8 cellular contexts compared by ENCODE assay signal in the genomic region with DNA sequence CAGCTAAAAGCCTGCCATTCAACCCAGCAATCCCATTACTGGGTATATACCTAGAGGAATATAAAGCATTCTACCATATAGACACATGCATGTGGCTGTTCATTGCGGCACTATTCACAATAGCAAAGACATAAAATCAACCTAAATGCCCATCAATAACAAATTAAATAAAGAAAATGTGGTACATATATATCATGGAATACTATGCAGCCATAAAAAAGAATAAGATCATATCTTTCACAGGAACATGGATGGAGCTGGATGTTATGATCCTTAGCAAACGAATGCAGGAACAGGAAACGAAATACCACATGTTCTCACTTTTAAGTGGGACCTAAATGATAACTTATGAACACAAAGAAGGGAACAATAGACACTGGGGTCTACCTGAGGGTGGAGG. TPM values are rescaled to one million over a fixed set of nuclear protein-coding genes. Genes with fewer than 3 reads are reported as not detected.
"Had no signal": no experiment of that assay in that cellular context is flagged by ENCODE, and none has a peak within 500 bp of the region (broad histone marks: within the 10 kb centered on the region; RNA-seq: fewer than 3 reads in every experiment).

No MANE protein-coding gene starts in this region.

RNA-seq across cellular contexts. Expression of a gene that starts 59.2 kb away (rescaled TPM):
- total RNA-seq: activated naive CD4-positive, alpha-beta T cell treated with anti-CD3 and anti-CD28 coated beads for 36 hours; activated naive CD4-positive, alpha-beta T cell treated with anti-CD3 and anti-CD28 coated beads, Interleukin-2, amount 50 U/mL, for 72 hours; activated naive CD8-positive, alpha-beta T cell treated with anti-CD3 and anti-CD28 coated beads for 36 hours; activated naive CD8-positive, alpha-beta T cell treated with anti-CD3 and anti-CD28 coated beads, Interleukin-2, amount 10 ng/mL, durations not matched to agents 7 days and 5 days; activated T-cell treated with anti-CD3 and anti-CD28 coated beads, Interleukin-2, amount 50 U/mL, for 4 hours; activated T-helper 1 cell treated with anti-CD3 and anti-CD28 coated beads, Interleukin-12 subunit alpha, Interleukin-12 subunit beta, Interleukin-2, Interleukin-4 antibody, amounts not matched to agents 30 ng/mL and 10 ng/mL and 1 ng/mL, durations not matched to agents 14 hours and 24 hours and 36 hours; activated T-helper 17 cell treated with anti-CD3 and anti-CD28 coated beads, Interleukin-2, amount 50 U/mL, for 72 hours; activated T-helper 2 cell treated with anti-CD3 and anti-CD28 coated beads, Interferon-gamma antibody, Interleukin-2, Interleukin-4, amounts not matched to agents 10 μg/mL and 5 μg/mL and 100 μg/mL, durations not matched to agents 14 hours and 24 hours and 36 hours had no signal
